8 cellular contexts compared by ENCODE assay signal in genomic region chr6:7589949-7590917, GRCh38. TPM values are rescaled to one million over a fixed set of nuclear protein-coding genes. Genes with fewer than 3 reads are reported as not detected.
A peak's percentile ranks its signal among the peaks of the same experiment; 100 is the strongest.
DNase-seq lines count a peak whose midpoint lies in the region; ATAC-seq and TF ChIP-seq lines count a peak whose summit lies in the region.

Gene SNRNP48 (plus strand): TSS chr6:7590198. CDS start chr6:7590258, 60 bp downstream.

- no peaks in the 10 kb centered on the region for H3K9me3 Mint-ChIP-seq in activated naive CD8-positive, alpha-beta T cell treated with anti-CD3 and anti-CD28 coated beads, Interleukin-2, amount 10 ng/mL, durations not matched to agents 7 days and 5 days

- H3K4me1 ChIP-seq in cardiac muscle cell (ENCODE audit: low read depth) (peaks cover 31% of the 10 kb centered on the region), parathyroid adenoma (peaks cover 3% of the 10 kb centered on the region), tibial nerve (peaks cover 0 to 38% (median 8%) of the 10 kb centered on the region in 4 donors)

- H3K9me3 ChIP-seq in SU-DHL-6 (ENCODE audit: insufficient read depth, low read length) = no peaks in the 10 kb centered on the region
- H3K9me3 ChIP-seq in cardiac muscle cell (ENCODE audit: low read depth) = no peaks in the 10 kb centered on the region
- H3K9me3 ChIP-seq in parathyroid adenoma (ENCODE audit: control insufficient read depth, low read length) = no peaks in the 10 kb centered on the region
- H3K9me3 ChIP-seq in tibial nerve = no peaks in the 10 kb centered on the region

- H3K27ac Mint-ChIP-seq in activated naive CD8-positive, alpha-beta T cell treated with anti-CD3 and anti-CD28 coated beads, Interleukin-2, amount 10 ng/mL, durations not matched to agents 7 days and 5 days = peak within 1 kb of the TSS; percentile 97

- H4K20me1 ChIP-seq in SU-DHL-6 (ENCODE audit: low read depth, low read length) = peaks cover 26% of the 10 kb centered on the region

- no peaks in the 10 kb centered on the region for H3K27me3 ChIP-seq in SU-DHL-6 (ENCODE audit: low read length)
- no peaks in the 10 kb centered on the region for H3K27me3 ChIP-seq in cardiac muscle cell
- no peaks in the 10 kb centered on the region for H3K27me3 ChIP-seq in parathyroid adenoma (ENCODE audit: control insufficient read depth, insufficient read depth, low read length)
- no peaks in the 10 kb centered on the region for H3K27me3 ChIP-seq in tibial nerve

- H3K79me2 ChIP-seq in SU-DHL-6 (ENCODE audit: insufficient read depth, low read length) (peaks cover 36% of the 10 kb centered on the region), parathyroid adenoma (peaks cover 5% of the 10 kb centered on the region)

- H3F3A ChIP-seq in SU-DHL-6 (ENCODE audit: insufficient read depth) = no peaks in the 10 kb centered on the region

- TF ChIP-seq CTCF in SU-DHL-6 (IDR thresholded peaks at IDR 0.05; ENCODE audit: insufficient read depth, low read length, poor library complexity, severe bottlenecking) = no peak
- TF ChIP-seq CTCF in cardiac muscle cell (IDR thresholded peaks at IDR 0.05; ENCODE audit: low read depth, low read length) = no peak
- TF ChIP-seq CTCF in parathyroid adenoma (IDR thresholded peaks at IDR 0.05) = no peak
- peak in 2 of 5 experiments; percentile 25 to 40 for TF ChIP-seq CTCF in tibial nerve (IDR thresholded peaks at IDR 0.05)

- H3K4me2 ChIP-seq in SU-DHL-6 (ENCODE audit: low read depth, low read length, poor library complexity, severe bottlenecking) (peak within 1 kb of the TSS; percentile 84), parathyroid adenoma (ENCODE audit: low read length) (peak within 1 kb of the TSS; percentile 78)

- peaks cover 2% of the 10 kb centered on the region for H3K27me3 Mint-ChIP-seq in activated naive CD8-positive, alpha-beta T cell treated with anti-CD3 and anti-CD28 coated beads, Interleukin-2, amount 10 ng/mL, durations not matched to agents 7 days and 5 days

- H3K9ac ChIP-seq in SU-DHL-6 (ENCODE audit: low read length) (peak within 1 kb of the TSS; percentile 91), parathyroid adenoma (peak within 1 kb of the TSS; percentile 44)

- TF ChIP-seq POLR2A in GM10847 (IDR thresholded peaks at IDR 0.05; ENCODE audit: extremely low read depth, insufficient read length) (peak; percentile 95), tibial nerve (IDR thresholded peaks at IDR 0.05) (peak; percentile 46 to 76)

- H3K36me3 Mint-ChIP-seq in activated naive CD8-positive, alpha-beta T cell treated with anti-CD3 and anti-CD28 coated beads, Interleukin-2, amount 10 ng/mL, durations not matched to agents 7 days and 5 days = peaks cover 15% of the 10 kb centered on the region

- H3K36me3 ChIP-seq in SU-DHL-6 (ENCODE audit: low read length) (peaks cover 23% of the 10 kb centered on the region), cardiac muscle cell (peaks cover 24% of the 10 kb centered on the region), parathyroid adenoma (ENCODE audit: control insufficient read depth, insufficient read depth, low read length) (no peaks in the 10 kb centered on the region), tibial nerve (peaks cover 0 to 22% (median 5%) of the 10 kb centered on the region in 3 donors)

- H2AFZ ChIP-seq in SU-DHL-6 (ENCODE audit: low read depth, low read length, severe bottlenecking) (peak within 1 kb of the TSS; percentile 93), parathyroid adenoma (peak within 1 kb of the TSS; percentile 93)

- H3K4me3 ChIP-seq in SU-DHL-6 (ENCODE audit: insufficient read depth, low read length, poor library complexity, severe bottlenecking) (peak within 1 kb of the TSS; percentile 94), cardiac muscle cell (peak within 1 kb of the TSS; percentile 70), parathyroid adenoma (ENCODE audit: low read depth, low read length) (peak within 1 kb of the TSS; percentile 90), tibial nerve (peak within 1 kb of the TSS; percentile 79 to 93 (median 86))

- WGBS in tibial nerve, 2 donors = 2 to 6% methylated on average over 21 to 47 of the region's 72 CpGs

- DNase-seq in NCI-H128 (lab: John Stamatoyannopoulos, UW; ENCODE audit: unreplicated experiment) (peak; percentile 96), cardiac muscle cell (ENCODE audit: low read depth in 1 of 2, low spot score in 1 of 2) (peak; percentile 95 to 98), tibial nerve (ENCODE audit: low spot score in 2 of 2) (peak; percentile 97 to 99)
- peak; percentile 92 for DNase-seq in activated naive CD8-positive, alpha-beta T cell treated with anti-CD3 and anti-CD28 coated beads, Interleukin-2, amount 10 ng/mL, durations not matched to agents 7 days and 5 days

- H3K4me1 Mint-ChIP-seq in activated naive CD8-positive, alpha-beta T cell treated with anti-CD3 and anti-CD28 coated beads, Interleukin-2, amount 10 ng/mL, durations not matched to agents 7 days and 5 days = peaks cover 29% of the 10 kb centered on the region

- POLR2A ChIA-PET in activated naive CD8-positive, alpha-beta T cell treated with anti-CD3 and anti-CD28 coated beads, Interleukin-2, amount 10 ng/mL, durations not matched to agents 7 days and 5 days (lab: Charles Lee) = interaction anchor here (0.5 to 1.6 kb wide), 5 partner anchors 8 to 293 kb away, joined by 3 to 7 read pairs (median 6); partner anchors contain the start of genes CAGE1 and RIOK1

- peak within 1 kb of the TSS; percentile 17 for H3K27ac ChIP-seq in SU-DHL-6 (ENCODE audit: low read depth, low read length)
- peak within 1 kb of the TSS; percentile 74 for H3K27ac ChIP-seq in cardiac muscle cell
- peak within 1 kb of the TSS; percentile 21 for H3K27ac ChIP-seq in parathyroid adenoma
- H3K27ac ChIP-seq in tibial nerve = peak within 1 kb of the TSS; percentile 60 to 82 (median 80)

- H3K9me2 ChIP-seq in SU-DHL-6 (replicated peaks; ENCODE audit: insufficient read depth, low read length) = no peaks in the 10 kb centered on the region

- ATAC-seq in HG02678 (IDR thresholded peaks at IDR 0.05; ENCODE audit: unreplicated experiment) = peak; percentile 100
- peak; percentile 99 for ATAC-seq in activated naive CD8-positive, alpha-beta T cell treated with anti-CD3 and anti-CD28 coated beads, Interleukin-2, amount 10 ng/mL, durations not matched to agents 7 days and 5 days (ENCODE audit: low read depth)

- TF ChIP-seq EP300 in tibial nerve (IDR thresholded peaks at IDR 0.05) = peak in 1 of 2 donors; percentile 91

- H3K4me3 Mint-ChIP-seq in activated naive CD8-positive, alpha-beta T cell treated with anti-CD3 and anti-CD28 coated beads, Interleukin-2, amount 10 ng/mL, durations not matched to agents 7 days and 5 days = peak within 1 kb of the TSS; percentile 96

RNA-seq across cellular contexts. Expression of gene SNRNP48, which starts in this region (rescaled TPM):
- total RNA-seq in activated naive CD8-positive, alpha-beta T cell treated with anti-CD3 and anti-CD28 coated beads, Interleukin-2, amount 10 ng/mL, durations not matched to agents 7 days and 5 days = 10 to 100 TPM; 19.8 to 21.6 TPM
- total RNA-seq in cardiac muscle cell (10.1 and 24.8 TPM in 2 replicates), tibial nerve (10 to 100 TPM in 2 of 4 donors, 1 to 10 TPM in 2; 7.8 to 15.7 (median 11.8) TPM)
- polyA plus RNA-seq in cardiac muscle cell = 9.2 and 14.4 TPM in 2 replicates

Comparison
In these comparisons a context has a peak if more than half of its experiments do, and no peak if none do; other contexts are left out.
1. Peak in every context shown above with its lines: DNase-seq, ATAC-seq, H3K4me3 ChIP-seq and H3K27ac ChIP-seq.
2. H3K27ac ChIP-seq: peak in every context shown above with its lines; median percentile 80 in tibial nerve; 74 in cardiac muscle cell; 21 in parathyroid adenoma; 17 in SU-DHL-6.